Comparison of ENCODE assay signal across 1 cellular context in the genomic region with DNA sequence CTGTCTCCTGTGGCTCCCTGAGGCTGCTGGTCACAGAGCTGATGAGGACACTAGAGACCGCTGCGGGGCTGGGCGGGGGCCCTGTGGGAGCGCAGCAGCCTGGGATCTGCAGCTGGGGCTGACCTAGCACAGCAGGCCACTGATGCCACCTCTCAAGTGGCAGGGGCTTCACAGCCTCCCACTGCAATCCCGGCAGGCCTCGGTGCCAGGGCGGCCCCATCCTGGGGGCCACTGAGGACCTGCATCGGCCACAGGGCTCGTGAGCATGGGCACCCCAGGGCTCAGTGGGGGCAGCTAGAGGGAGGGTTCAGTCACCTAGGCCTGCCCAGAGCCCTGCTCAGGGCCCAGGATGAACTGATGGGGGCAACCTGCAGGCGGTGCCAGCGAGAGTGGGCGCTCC.
TF ChIP-seq lines count a peak whose summit lies in the region.

No MANE protein-coding gene starts in this region.

TF ChIP-seq in K562, 482 proteins besides CTCF, POLR2A, EP300 and RAD21:
- TF ChIP-seq, protein P1, sequence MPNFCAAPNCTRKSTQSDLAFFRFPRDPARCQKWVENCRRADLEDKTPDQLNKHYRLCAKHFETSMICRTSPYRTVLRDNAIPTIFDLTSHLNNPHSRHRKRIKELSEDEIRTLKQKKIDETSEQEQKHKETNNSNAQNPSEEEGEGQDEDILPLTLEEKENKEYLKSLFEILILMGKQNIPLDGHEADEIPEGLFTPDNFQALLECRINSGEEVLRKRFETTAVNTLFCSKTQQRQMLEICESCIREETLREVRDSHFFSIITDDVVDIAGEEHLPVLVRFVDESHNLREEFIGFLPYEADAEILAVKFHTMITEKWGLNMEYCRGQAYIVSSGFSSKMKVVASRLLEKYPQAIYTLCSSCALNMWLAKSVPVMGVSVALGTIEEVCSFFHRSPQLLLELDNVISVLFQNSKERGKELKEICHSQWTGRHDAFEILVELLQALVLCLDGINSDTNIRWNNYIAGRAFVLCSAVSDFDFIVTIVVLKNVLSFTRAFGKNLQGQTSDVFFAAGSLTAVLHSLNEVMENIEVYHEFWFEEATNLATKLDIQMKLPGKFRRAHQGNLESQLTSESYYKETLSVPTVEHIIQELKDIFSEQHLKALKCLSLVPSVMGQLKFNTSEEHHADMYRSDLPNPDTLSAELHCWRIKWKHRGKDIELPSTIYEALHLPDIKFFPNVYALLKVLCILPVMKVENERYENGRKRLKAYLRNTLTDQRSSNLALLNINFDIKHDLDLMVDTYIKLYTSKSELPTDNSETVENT (CRISPR knock-in tag; IDR thresholded peaks at IDR 0.05): peak; percentile 76
- TF ChIP-seq, protein P2, sequence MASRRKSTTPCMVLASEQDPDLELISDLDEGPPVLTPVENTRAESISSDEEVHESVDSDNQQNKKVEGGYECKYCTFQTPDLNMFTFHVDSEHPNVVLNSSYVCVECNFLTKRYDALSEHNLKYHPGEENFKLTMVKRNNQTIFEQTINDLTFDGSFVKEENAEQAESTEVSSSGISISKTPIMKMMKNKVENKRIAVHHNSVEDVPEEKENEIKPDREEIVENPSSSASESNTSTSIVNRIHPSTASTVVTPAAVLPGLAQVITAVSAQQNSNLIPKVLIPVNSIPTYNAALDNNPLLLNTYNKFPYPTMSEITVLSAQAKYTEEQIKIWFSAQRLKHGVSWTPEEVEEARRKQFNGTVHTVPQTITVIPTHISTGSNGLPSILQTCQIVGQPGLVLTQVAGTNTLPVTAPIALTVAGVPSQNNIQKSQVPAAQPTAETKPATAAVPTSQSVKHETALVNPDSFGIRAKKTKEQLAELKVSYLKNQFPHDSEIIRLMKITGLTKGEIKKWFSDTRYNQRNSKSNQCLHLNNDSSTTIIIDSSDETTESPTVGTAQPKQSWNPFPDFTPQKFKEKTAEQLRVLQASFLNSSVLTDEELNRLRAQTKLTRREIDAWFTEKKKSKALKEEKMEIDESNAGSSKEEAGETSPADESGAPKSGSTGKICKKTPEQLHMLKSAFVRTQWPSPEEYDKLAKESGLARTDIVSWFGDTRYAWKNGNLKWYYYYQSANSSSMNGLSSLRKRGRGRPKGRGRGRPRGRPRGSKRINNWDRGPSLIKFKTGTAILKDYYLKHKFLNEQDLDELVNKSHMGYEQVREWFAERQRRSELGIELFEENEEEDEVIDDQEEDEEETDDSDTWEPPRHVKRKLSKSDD (conservative IDR thresholded peaks at IDR 0.05; ENCODE audit: low read length): no peak
- TF ChIP-seq, protein P3, sequence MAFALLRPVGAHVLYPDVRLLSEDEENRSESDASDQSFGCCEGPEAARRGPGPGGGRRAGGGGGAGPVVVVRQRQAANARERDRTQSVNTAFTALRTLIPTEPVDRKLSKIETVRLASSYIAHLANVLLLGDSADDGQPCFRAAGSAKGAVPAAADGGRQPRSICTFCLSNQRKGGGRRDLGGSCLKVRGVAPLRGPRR (CRISPR knock-in tag; IDR thresholded peaks at IDR 0.05): no peak
- no peak for TF ChIP-seq KDM1A (IDR thresholded peaks at IDR 0.05)
- no peak for TF ChIP-seq CBX8 (IDR thresholded peaks at IDR 0.05; ENCODE audit: borderline replicate concordance, extremely low read depth, low read depth, low read length, poor library complexity, severe bottlenecking)
- TF ChIP-seq RBFOX2 (IDR thresholded peaks at IDR 0.05; ENCODE audit: low read depth, low read length): 0 out of 2 replicates have a peak, but pooled peaks have one; percentile 22
- TF ChIP-seq SMC3 (conservative IDR thresholded peaks at IDR 0.05; ENCODE audit: insufficient read depth, low read depth, low read length): no peak
- TF ChIP-seq ZNF165 (CRISPR knock-in tag; IDR thresholded peaks at IDR 0.05; ENCODE audit: borderline replicate concordance): no peak
- TF ChIP-seq ZBED1 (IDR thresholded peaks at IDR 0.05): no peak
- TF ChIP-seq ZC3H11A (IDR thresholded peaks at IDR 0.05; ENCODE audit: low read depth, low read length): no peak
- TF ChIP-seq, protein P4, sequence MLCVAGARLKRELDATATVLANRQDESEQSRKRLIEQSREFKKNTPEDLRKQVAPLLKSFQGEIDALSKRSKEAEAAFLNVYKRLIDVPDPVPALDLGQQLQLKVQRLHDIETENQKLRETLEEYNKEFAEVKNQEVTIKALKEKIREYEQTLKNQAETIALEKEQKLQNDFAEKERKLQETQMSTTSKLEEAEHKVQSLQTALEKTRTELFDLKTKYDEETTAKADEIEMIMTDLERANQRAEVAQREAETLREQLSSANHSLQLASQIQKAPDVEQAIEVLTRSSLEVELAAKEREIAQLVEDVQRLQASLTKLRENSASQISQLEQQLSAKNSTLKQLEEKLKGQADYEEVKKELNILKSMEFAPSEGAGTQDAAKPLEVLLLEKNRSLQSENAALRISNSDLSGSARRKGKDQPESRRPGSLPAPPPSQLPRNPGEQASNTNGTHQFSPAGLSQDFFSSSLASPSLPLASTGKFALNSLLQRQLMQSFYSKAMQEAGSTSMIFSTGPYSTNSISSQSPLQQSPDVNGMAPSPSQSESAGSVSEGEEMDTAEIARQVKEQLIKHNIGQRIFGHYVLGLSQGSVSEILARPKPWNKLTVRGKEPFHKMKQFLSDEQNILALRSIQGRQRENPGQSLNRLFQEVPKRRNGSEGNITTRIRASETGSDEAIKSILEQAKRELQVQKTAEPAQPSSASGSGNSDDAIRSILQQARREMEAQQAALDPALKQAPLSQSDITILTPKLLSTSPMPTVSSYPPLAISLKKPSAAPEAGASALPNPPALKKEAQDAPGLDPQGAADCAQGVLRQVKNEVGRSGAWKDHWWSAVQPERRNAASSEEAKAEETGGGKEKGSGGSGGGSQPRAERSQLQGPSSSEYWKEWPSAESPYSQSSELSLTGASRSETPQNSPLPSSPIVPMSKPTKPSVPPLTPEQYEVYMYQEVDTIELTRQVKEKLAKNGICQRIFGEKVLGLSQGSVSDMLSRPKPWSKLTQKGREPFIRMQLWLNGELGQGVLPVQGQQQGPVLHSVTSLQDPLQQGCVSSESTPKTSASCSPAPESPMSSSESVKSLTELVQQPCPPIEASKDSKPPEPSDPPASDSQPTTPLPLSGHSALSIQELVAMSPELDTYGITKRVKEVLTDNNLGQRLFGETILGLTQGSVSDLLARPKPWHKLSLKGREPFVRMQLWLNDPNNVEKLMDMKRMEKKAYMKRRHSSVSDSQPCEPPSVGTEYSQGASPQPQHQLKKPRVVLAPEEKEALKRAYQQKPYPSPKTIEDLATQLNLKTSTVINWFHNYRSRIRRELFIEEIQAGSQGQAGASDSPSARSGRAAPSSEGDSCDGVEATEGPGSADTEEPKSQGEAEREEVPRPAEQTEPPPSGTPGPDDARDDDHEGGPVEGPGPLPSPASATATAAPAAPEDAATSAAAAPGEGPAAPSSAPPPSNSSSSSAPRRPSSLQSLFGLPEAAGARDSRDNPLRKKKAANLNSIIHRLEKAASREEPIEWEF (CRISPR knock-in tag; IDR thresholded peaks at IDR 0.05): no peak
- TF ChIP-seq E2F6 (IDR thresholded peaks at IDR 0.05; ENCODE audit: borderline replicate concordance in 1 of 2, extremely low read depth in 1 of 2, insufficient read depth in 1 of 2, insufficient read length in 1 of 2, low read depth in 1 of 2, low read length in 1 of 2, poor library complexity in 1 of 2, severe bottlenecking in 1 of 2): no peak
- TF ChIP-seq CSDE1 (IDR thresholded peaks at IDR 0.05): no peak
- no peak for TF ChIP-seq U2AF1 (optimal IDR thresholded peaks at IDR 0.05; ENCODE audit: low read depth, low read length)
- TF ChIP-seq MEF2A (IDR thresholded peaks at IDR 0.05; ENCODE audit: control insufficient read depth, low read depth, low read length): no peak
- TF ChIP-seq TFAM (CRISPR knock-in tag; conservative IDR thresholded peaks at IDR 0.05): no peak
- TF ChIP-seq, protein P5, sequence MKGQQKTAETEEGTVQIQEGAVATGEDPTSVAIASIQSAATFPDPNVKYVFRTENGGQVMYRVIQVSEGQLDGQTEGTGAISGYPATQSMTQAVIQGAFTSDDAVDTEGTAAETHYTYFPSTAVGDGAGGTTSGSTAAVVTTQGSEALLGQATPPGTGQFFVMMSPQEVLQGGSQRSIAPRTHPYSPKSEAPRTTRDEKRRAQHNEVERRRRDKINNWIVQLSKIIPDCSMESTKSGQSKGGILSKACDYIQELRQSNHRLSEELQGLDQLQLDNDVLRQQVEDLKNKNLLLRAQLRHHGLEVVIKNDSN (CRISPR knock-in tag; IDR thresholded peaks at IDR 0.05): no peak
- peak; percentile 43 for TF ChIP-seq FIP1L1 (IDR thresholded peaks at IDR 0.05; ENCODE audit: low read depth, low read length, poor library complexity, severe bottlenecking)
- TF ChIP-seq SAP30 (IDR thresholded peaks at IDR 0.05; ENCODE audit: borderline replicate concordance, insufficient read depth, low read depth, low read length, poor library complexity, severe bottlenecking): no peak
